ENCODE assay signal across 17 cellular contexts in the genomic region with DNA sequence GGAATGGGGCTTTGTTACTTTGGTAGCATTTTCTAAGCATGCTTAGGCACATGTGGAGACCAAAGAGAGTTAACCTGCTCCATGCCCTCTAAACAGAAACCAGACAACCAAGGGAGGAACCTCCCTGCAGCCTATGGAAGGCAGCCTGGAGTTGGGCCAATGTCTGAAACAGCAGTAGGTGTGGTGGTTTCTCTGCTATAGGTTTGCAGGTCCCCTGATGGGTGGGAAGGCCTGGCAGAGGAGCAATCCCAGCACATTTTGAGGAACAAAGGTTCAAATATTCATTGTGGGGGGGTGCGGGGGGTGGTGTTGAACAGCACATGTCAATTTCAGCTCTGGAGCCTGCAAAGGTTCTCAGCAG.
"Had no signal": no experiment of that assay in that cellular context is flagged by ENCODE, and none has a peak within 500 bp of the region (broad histone marks: within the 10 kb centered on the region; RNA-seq: fewer than 3 reads in every experiment).

No MANE protein-coding gene starts in this region.

- H3K36me3 ChIP-seq: esophagus squamous epithelium, WERI-Rb-1 had no signal

- H3K27me3 Mint-ChIP-seq: central memory CD8-positive, alpha-beta T cell had no signal

- H3K4me3 Mint-ChIP-seq: activated naive CD4-positive, alpha-beta T cell treated with anti-CD3 and anti-CD28 coated beads, Interleukin-2, amount 10 ng/mL, durations not matched to agents 7 days and 5 days; activated naive CD8-positive, alpha-beta T cell treated with anti-CD3 and anti-CD28 coated beads, Interleukin-2, amount 50 U/mL, for 24 hours; central memory CD8-positive, alpha-beta T cell; immature natural killer cell; neural crest cell had no signal

- H3K4me1 Mint-ChIP-seq: activated naive CD4-positive, alpha-beta T cell treated with anti-CD3 and anti-CD28 coated beads, Interleukin-2, amount 10 ng/mL, durations not matched to agents 7 days and 5 days; activated naive CD8-positive, alpha-beta T cell treated with anti-CD3 and anti-CD28 coated beads, Interleukin-2, amount 50 U/mL, for 24 hours; central memory CD8-positive, alpha-beta T cell; immature natural killer cell had no signal

- H3K4me1 ChIP-seq: testis had no signal

- H3K36me3 Mint-ChIP-seq: activated naive CD4-positive, alpha-beta T cell treated with anti-CD3 and anti-CD28 coated beads, Interleukin-2, amount 10 ng/mL, durations not matched to agents 7 days and 5 days; immature natural killer cell had no signal

- H3K27ac ChIP-seq: esophagus squamous epithelium, psoas muscle, skin epidermis, testis, WERI-Rb-1 had no signal

- H3K9me3 Mint-ChIP-seq: activated naive CD4-positive, alpha-beta T cell treated with anti-CD3 and anti-CD28 coated beads, Interleukin-2, amount 10 ng/mL, durations not matched to agents 7 days and 5 days; activated naive CD8-positive, alpha-beta T cell treated with anti-CD3 and anti-CD28 coated beads, Interleukin-2, amount 50 U/mL, for 24 hours; central memory CD8-positive, alpha-beta T cell; neural crest cell had no signal

- ATAC-seq: activated naive CD8-positive, alpha-beta T cell treated with anti-CD3 and anti-CD28 coated beads, Interleukin-2, amount 50 U/mL, for 24 hours; left ventricle myocardium superior; psoas muscle; right cardiac atrium had no signal

- H3K27me3 ChIP-seq: esophagus squamous epithelium, testis had no signal

- H3K4me3 ChIP-seq: esophagus squamous epithelium, psoas muscle, skin epidermis, testis had no signal

- H3K27ac Mint-ChIP-seq: activated naive CD4-positive, alpha-beta T cell treated with anti-CD3 and anti-CD28 coated beads, Interleukin-2, amount 10 ng/mL, durations not matched to agents 7 days and 5 days; activated naive CD8-positive, alpha-beta T cell treated with anti-CD3 and anti-CD28 coated beads, Interleukin-2, amount 50 U/mL, for 24 hours; immature natural killer cell had no signal

- H3K9me3 ChIP-seq: esophagus squamous epithelium, psoas muscle, testis had no signal

- DNase-seq: activated CD4-positive, alpha-beta T cell treated with anti-CD3 and anti-CD28 coated beads for 1 hour; activated naive CD4-positive, alpha-beta T cell treated with anti-CD3 and anti-CD28 coated beads, Interleukin-2, amount 10 ng/mL, durations not matched to agents 7 days and 5 days; activated naive CD8-positive, alpha-beta T cell treated with anti-CD3 and anti-CD28 coated beads, Interleukin-2, amount 50 U/mL, for 24 hours; aorta; cortex of kidney; esophagus squamous epithelium; immature natural killer cell; kidney glomerular epithelial cell; left ventricle myocardium superior; psoas muscle; right cardiac atrium; stimulated activated CD4-positive, alpha-beta T cell treated with anti-CD3 and anti-CD28 coated beads, Interleukin-4, amount 100 ng/mL, for 1 hour; testis; WERI-Rb-1 had no signal
